In the genomic region with DNA sequence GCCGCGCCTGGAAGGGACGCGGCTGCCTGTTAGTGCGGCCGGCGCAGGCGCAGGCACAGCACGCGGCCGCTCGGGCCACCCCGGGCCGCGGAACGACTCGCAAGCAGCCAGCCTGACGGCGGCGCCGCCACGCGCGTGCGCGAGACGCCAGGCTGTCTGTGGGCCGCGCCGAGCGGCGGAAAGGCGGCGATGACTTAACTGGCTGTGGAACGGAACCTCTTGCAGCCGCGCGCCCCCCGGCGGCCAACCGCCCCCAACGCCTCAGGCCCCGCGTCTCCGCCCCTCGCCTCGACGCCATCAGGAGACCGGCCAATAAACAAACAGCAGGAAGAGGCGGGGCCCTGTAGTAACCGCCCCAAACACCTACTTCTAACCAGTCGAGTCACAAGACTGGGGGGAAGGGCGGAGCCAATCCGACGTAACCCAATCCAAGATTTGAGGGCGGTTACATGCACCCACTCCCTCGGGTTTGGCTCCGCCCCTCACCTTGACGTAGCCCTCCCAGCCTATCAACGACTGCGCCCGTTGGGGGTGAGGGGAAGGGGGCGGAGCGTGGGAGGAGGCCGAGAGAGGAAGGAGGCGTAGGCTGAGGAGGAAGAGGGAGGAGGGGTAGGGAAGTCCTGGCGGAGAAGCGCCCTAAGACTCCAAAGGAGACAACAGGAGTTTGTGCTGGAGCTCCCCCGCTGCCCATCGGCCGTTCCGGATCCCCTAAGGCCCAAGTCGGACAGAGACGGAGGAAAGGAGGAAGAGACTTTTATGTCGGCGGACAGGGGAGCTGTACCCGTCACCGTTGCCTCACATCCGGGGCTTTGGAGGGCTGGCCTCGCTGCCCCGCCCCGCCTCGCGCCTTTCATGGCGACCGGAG, we compare ENCODE assay signal across 1 cellular context.
TF ChIP-seq lines count a peak whose summit lies in the region.

Gene FBRS (plus strand): TSS at position 566 of the 865 bp plus-strand sequence. CDS start 1,088 bp downstream, outside the sequence.

TF ChIP-seq in HepG2, 621 proteins besides CTCF, POLR2A, EP300 and RAD21 (continued from another document and continues in another):
- TF ChIP-seq, protein P1, sequence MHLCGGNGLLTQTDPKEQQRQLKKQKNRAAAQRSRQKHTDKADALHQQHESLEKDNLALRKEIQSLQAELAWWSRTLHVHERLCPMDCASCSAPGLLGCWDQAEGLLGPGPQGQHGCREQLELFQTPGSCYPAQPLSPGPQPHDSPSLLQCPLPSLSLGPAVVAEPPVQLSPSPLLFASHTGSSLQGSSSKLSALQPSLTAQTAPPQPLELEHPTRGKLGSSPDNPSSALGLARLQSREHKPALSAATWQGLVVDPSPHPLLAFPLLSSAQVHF (CRISPR knock-in tag; IDR thresholded peaks at IDR 0.05), result no peak
- TF ChIP-seq ZNF326 (CRISPR knock-in tag; IDR thresholded peaks at IDR 0.05; ENCODE audit: borderline replicate concordance) (0 out of 2 replicates have a peak, but pooled peaks have one; percentile 8), MAFK (conservative IDR thresholded peaks at IDR 0.05 in 1 of 2, IDR thresholded peaks at IDR 0.05 in 1 of 2; ENCODE audit: low read length in 2 of 2) (no peak), EEA1 (CRISPR knock-in tag; IDR thresholded peaks at IDR 0.05; ENCODE audit: borderline replicate concordance) (peak; percentile 91), ZNF329 (CRISPR knock-in tag; IDR thresholded peaks at IDR 0.05; ENCODE audit: low read depth) (peak; percentile 86), ZNF589 (CRISPR knock-in tag; conservative IDR thresholded peaks at IDR 0.05) (no peak), SP4 (CRISPR knock-in tag; IDR thresholded peaks at IDR 0.05) (peak; percentile 100), ZNF841 (CRISPR knock-in tag; IDR thresholded peaks at IDR 0.05; ENCODE audit: borderline replicate concordance) (no peak), TFDP2 (CRISPR knock-in tag; IDR thresholded peaks at IDR 0.05) (peak; percentile 65; the same call in 1 of the 2 replicates), RFX3 (CRISPR knock-in tag; IDR thresholded peaks at IDR 0.05) (no peak), ZNF674 (CRISPR knock-in tag; IDR thresholded peaks at IDR 0.05; ENCODE audit: low read depth) (peak; percentile 87; the same call in 1 of the 2 replicates), REPIN1 (CRISPR knock-in tag; IDR thresholded peaks at IDR 0.05; ENCODE audit: borderline replicate concordance, low read depth) (peak; percentile 80), FOXP1 (IDR thresholded peaks at IDR 0.05) (no peak), FOXP1 (CRISPR knock-in tag; IDR thresholded peaks at IDR 0.05) (no peak), TEAD3 (CRISPR knock-in tag; optimal IDR thresholded peaks at IDR 0.05; ENCODE audit: borderline replicate concordance) (peak; percentile 39), NAIF1 (CRISPR knock-in tag; IDR thresholded peaks at IDR 0.05; ENCODE audit: borderline replicate concordance) (no peak), STAT5B (CRISPR knock-in tag; IDR thresholded peaks at IDR 0.05) (no peak), JUND (CRISPR knock-in tag; IDR thresholded peaks at IDR 0.05) (no peak), ZNF550 (CRISPR knock-in tag; IDR thresholded peaks at IDR 0.05; ENCODE audit: borderline replicate concordance) (no peak), ZNF562 (CRISPR knock-in tag; IDR thresholded peaks at IDR 0.05; ENCODE audit: borderline replicate concordance) (no peak), DRAP1 (CRISPR knock-in tag; IDR thresholded peaks at IDR 0.05) (peak; percentile 86), MTA3 (CRISPR knock-in tag; IDR thresholded peaks at IDR 0.05) (no peak), PREB (CRISPR knock-in tag; IDR thresholded peaks at IDR 0.05) (no peak; the same call in 1 of the 2 replicates), HOXA9 (CRISPR knock-in tag; IDR thresholded peaks at IDR 0.05; ENCODE audit: borderline replicate concordance) (no peak), PAWR (CRISPR knock-in tag; IDR thresholded peaks at IDR 0.05; ENCODE audit: borderline replicate concordance) (no peak), POGK (CRISPR knock-in tag; conservative IDR thresholded peaks at IDR 0.05) (peak; percentile 93), TBP (CRISPR knock-in tag; IDR thresholded peaks at IDR 0.05) (no peak), FOXO4 (CRISPR knock-in tag; conservative IDR thresholded peaks at IDR 0.05) (no peak), IKZF1 (IDR thresholded peaks at IDR 0.05) (no peak), RNF2 (conservative IDR thresholded peaks at IDR 0.05; ENCODE audit: low read depth) (peak; percentile 61; the same call in 1 of the 2 replicates), MIER3 (CRISPR knock-in tag; IDR thresholded peaks at IDR 0.05; ENCODE audit: borderline replicate concordance) (0 out of 2 replicates have a peak, but pooled peaks have one; percentile 66), RFX5 (IDR thresholded peaks at IDR 0.05; ENCODE audit: low read depth, low read length) (peak; percentile 26; the same call in 1 of the 2 replicates), ATF5 (CRISPR knock-in tag; IDR thresholded peaks at IDR 0.05; ENCODE audit: low read depth) (no peak), ZBTB33 (CRISPR knock-in tag; IDR thresholded peaks at IDR 0.05) (no peak), ZBTB38 (CRISPR knock-in tag; IDR thresholded peaks at IDR 0.05) (peak; percentile 53), ZNF766 (CRISPR knock-in tag; IDR thresholded peaks at IDR 0.05; ENCODE audit: borderline replicate concordance) (peak; percentile 95; the same call in 1 of the 2 replicates), TCF7L2 (IDR thresholded peaks at IDR 0.05; ENCODE audit: low read depth, low read length) (no peak), FOXK1 (CRISPR knock-in tag; IDR thresholded peaks at IDR 0.05; ENCODE audit: borderline replicate concordance, low read depth) (peak; percentile 87; the same call in 1 of the 2 replicates), SP2 (CRISPR knock-in tag; IDR thresholded peaks at IDR 0.05) (peak; percentile 92), LBX2 (CRISPR knock-in tag; IDR thresholded peaks at IDR 0.05; ENCODE audit: borderline replicate concordance) (peak; percentile 35; the same call in 1 of the 2 replicates), KAT7 (CRISPR knock-in tag; IDR thresholded peaks at IDR 0.05; ENCODE audit: borderline replicate concordance) (peak; percentile 28; the same call in 1 of the 2 replicates), THAP11 (CRISPR knock-in tag; IDR thresholded peaks at IDR 0.05) (peak; percentile 85), POLR2AphosphoS2 (IDR thresholded peaks at IDR 0.05; ENCODE audit: low read depth, low read length) (peak; percentile 65; the same call in 1 of the 2 replicates), PLRG1 (conservative IDR thresholded peaks at IDR 0.05) (no peak), NR2F1 (CRISPR knock-in tag; IDR thresholded peaks at IDR 0.05) (no peak), ZNF75D (CRISPR knock-in tag; IDR thresholded peaks at IDR 0.05; ENCODE audit: borderline replicate concordance) (no peak), ZNF260 (CRISPR knock-in tag; IDR thresholded peaks at IDR 0.05; ENCODE audit: borderline replicate concordance, low read depth) (no peak), ZNF230 (CRISPR knock-in tag; IDR thresholded peaks at IDR 0.05) (0 out of 2 replicates have a peak, but pooled peaks have one; percentile 16)
- TF ChIP-seq, protein P2, sequence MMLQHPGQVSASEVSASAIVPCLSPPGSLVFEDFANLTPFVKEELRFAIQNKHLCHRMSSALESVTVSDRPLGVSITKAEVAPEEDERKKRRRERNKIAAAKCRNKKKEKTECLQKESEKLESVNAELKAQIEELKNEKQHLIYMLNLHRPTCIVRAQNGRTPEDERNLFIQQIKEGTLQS (CRISPR knock-in tag; IDR thresholded peaks at IDR 0.05), result peak; percentile 83
- TF ChIP-seq, protein P3, sequence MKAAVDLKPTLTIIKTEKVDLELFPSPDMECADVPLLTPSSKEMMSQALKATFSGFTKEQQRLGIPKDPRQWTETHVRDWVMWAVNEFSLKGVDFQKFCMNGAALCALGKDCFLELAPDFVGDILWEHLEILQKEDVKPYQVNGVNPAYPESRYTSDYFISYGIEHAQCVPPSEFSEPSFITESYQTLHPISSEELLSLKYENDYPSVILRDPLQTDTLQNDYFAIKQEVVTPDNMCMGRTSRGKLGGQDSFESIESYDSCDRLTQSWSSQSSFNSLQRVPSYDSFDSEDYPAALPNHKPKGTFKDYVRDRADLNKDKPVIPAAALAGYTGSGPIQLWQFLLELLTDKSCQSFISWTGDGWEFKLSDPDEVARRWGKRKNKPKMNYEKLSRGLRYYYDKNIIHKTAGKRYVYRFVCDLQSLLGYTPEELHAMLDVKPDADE (CRISPR knock-in tag; IDR thresholded peaks at IDR 0.05), result no peak
- TF ChIP-seq, protein P4, sequence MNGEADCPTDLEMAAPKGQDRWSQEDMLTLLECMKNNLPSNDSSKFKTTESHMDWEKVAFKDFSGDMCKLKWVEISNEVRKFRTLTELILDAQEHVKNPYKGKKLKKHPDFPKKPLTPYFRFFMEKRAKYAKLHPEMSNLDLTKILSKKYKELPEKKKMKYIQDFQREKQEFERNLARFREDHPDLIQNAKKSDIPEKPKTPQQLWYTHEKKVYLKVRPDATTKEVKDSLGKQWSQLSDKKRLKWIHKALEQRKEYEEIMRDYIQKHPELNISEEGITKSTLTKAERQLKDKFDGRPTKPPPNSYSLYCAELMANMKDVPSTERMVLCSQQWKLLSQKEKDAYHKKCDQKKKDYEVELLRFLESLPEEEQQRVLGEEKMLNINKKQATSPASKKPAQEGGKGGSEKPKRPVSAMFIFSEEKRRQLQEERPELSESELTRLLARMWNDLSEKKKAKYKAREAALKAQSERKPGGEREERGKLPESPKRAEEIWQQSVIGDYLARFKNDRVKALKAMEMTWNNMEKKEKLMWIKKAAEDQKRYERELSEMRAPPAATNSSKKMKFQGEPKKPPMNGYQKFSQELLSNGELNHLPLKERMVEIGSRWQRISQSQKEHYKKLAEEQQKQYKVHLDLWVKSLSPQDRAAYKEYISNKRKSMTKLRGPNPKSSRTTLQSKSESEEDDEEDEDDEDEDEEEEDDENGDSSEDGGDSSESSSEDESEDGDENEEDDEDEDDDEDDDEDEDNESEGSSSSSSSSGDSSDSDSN (CRISPR knock-in tag; IDR thresholded peaks at IDR 0.05), result peak; percentile 48
